Comparison of ENCODE assay signal across 8 cellular contexts in genomic region chr5:86679529-86679928, GRCh38.
DNase-seq lines count a peak whose midpoint lies in the region; ATAC-seq, FAIRE-seq and TF ChIP-seq lines count a peak whose summit lies in the region.

No MANE protein-coding gene starts in this region.

- H3K36me3 ChIP-seq in KMS-11 (ENCODE audit: insufficient read depth) (no peaks in the 10 kb centered on the region), endothelial cell of umbilical vein (ENCODE audit: control insufficient read depth in 2 of 2, extremely low read depth in 1 of 2, insufficient read depth in 2 of 2, low read length in 2 of 2) (no peaks in the 10 kb centered on the region), mucosa of descending colon (ENCODE audit: low read depth) (no peaks in the 10 kb centered on the region)

- no peaks in the 10 kb centered on the region for H3K9me3 ChIP-seq in endothelial cell of umbilical vein (replicated peaks; ENCODE audit: control insufficient read depth, insufficient read depth, low read length)
- H3K9me3 ChIP-seq in mucosa of descending colon, result no peaks in the 10 kb centered on the region

- no TSS peak for BruUV-seq in endothelial cell of umbilical vein (replicated peaks; lab: Mats Ljungman, UMichigan)

- POLR2A ChIA-PET in endothelial cell of umbilical vein (lab: Charles Lee), result no interaction called here

- no peaks in the 10 kb centered on the region for H3K9me1 ChIP-seq in endothelial cell of umbilical vein (replicated peaks; ENCODE audit: control insufficient read depth, extremely low read depth, insufficient read depth, low read length)

- H3K4me1 ChIP-seq in KMS-11 (ENCODE audit: low read depth, poor library complexity, severe bottlenecking) (no peaks in the 10 kb centered on the region), endothelial cell of umbilical vein (ENCODE audit: control insufficient read depth, extremely low read depth, insufficient read depth, low read length) (no peaks in the 10 kb centered on the region), mucosa of descending colon (ENCODE audit: low read depth) (no peaks in the 10 kb centered on the region)

- H4K20me1 ChIP-seq in KMS-11 (ENCODE audit: insufficient read depth) (no peaks in the 10 kb centered on the region), endothelial cell of umbilical vein (replicated peaks; ENCODE audit: control insufficient read depth, extremely low read depth, insufficient read depth, low read length) (no peaks in the 10 kb centered on the region)

- H3K9ac ChIP-seq in KMS-11 (no peak overlapping the region), endothelial cell of umbilical vein (replicated peaks; ENCODE audit: extremely low read depth, insufficient read depth, low read length) (no peak overlapping the region)

- H3K4me2 ChIP-seq in KMS-11 (no peak overlapping the region), endothelial cell of umbilical vein (ENCODE audit: insufficient read depth, low read length) (no peak overlapping the region)

- DNase-seq in DMS153 (lab: John Stamatoyannopoulos, UW) (peak; percentile 27), RPMI7951 (ENCODE audit: low read depth) (peak; percentile 35), endothelial cell of umbilical vein (ENCODE audit: low read depth, low spot score) (peak; percentile 87), mucosa of descending colon (peak in 1 of 3 donors; percentile 43)
- DNase-seq in effector CD4-positive, alpha-beta T cell, result no peak
- no peak for DNase-seq in stimulated activated CD4-positive, alpha-beta T cell treated with anti-CD3 and anti-CD28 coated beads, Interleukin-4, amount 100 ng/mL, for 1 hour

- H3K27ac ChIP-seq in KMS-11, result no peak overlapping the region
- no peak overlapping the region for H3K27ac ChIP-seq in endothelial cell of umbilical vein (ENCODE audit: insufficient read depth, low read depth, low read length)

- CTCF ChIA-PET in endothelial cell of umbilical vein (lab: Charles Lee), result interaction anchor here (0.7 to 1.1 kb wide), 3 partner anchors 288 to 1601 kb away, joined by 3 read pairs; no protein-coding TSS in a partner anchor

- H2AFZ ChIP-seq in KMS-11 (ENCODE audit: low read depth), result no peak overlapping the region
- H2AFZ ChIP-seq in endothelial cell of umbilical vein (ENCODE audit: low read depth, low read length), result no peak overlapping the region

- FAIRE-seq in endothelial cell of umbilical vein (lab: Jason Lieb, UNC), result peak; percentile 81

- no peak for TF ChIP-seq POLR2A in endothelial cell of umbilical vein (IDR thresholded peaks at IDR 0.05; ENCODE audit: low read depth, low read length)

- intact Hi-C loops in endothelial cell of umbilical vein (cut with micrococcal nuclease), result loop anchor here (5.0 kb wide), 1 partner anchor 333 kb away; no protein-coding TSS in a partner anchor
- intact Hi-C loops in mucosa of descending colon (cut with DNase I, micrococcal nuclease), result no loop called here

- dilution Hi-C loops in endothelial cell of umbilical vein (cut with MboI; ENCODE audit: extremely low pct_ligation_motif_present, low sequenced_read_pairs), result no loop called here

- H3K79me2 ChIP-seq in KMS-11 (ENCODE audit: insufficient read depth, low read depth), result no peaks in the 10 kb centered on the region
- H3K79me2 ChIP-seq in endothelial cell of umbilical vein (ENCODE audit: control insufficient read depth, insufficient read depth, low read length), result no peaks in the 10 kb centered on the region

- ATAC-seq in GM21529 (IDR thresholded peaks at IDR 0.05; ENCODE audit: unreplicated experiment) (peak; percentile 80), mucosa of descending colon (peak; percentile 84)

- peak; percentile 79 for TF ChIP-seq CTCF in KMS-11 (conservative IDR thresholded peaks at IDR 0.05; ENCODE audit: low read depth, low read length)
- peak; percentile 30 to 35 for TF ChIP-seq CTCF in endothelial cell of umbilical vein (IDR thresholded peaks at IDR 0.05; ENCODE audit: extremely low read depth in 1 of 2, insufficient read depth in 1 of 2, low read depth in 1 of 2, low read length in 2 of 2)
- no peak for TF ChIP-seq CTCF in mucosa of descending colon (IDR thresholded peaks at IDR 0.05)

- H3K4me3 ChIP-seq in KMS-11 (IDR thresholded peaks at IDR 0.05; ENCODE audit: insufficient read depth, low read depth, low read length) (no peak overlapping the region), endothelial cell of umbilical vein (replicated peaks in 1 of 3; ENCODE audit: insufficient read depth in 1 of 3, low read depth in 1 of 3, low read length in 3 of 3) (no peak overlapping the region), mucosa of descending colon (no peak overlapping the region)

- no peaks in the 10 kb centered on the region for H3K27me3 ChIP-seq in KMS-11 (ENCODE audit: insufficient read depth, low read depth)
- no peaks in the 10 kb centered on the region for H3K27me3 ChIP-seq in endothelial cell of umbilical vein (ENCODE audit: control insufficient read depth in 2 of 2, insufficient read depth in 2 of 2, low read length in 2 of 2)

TF ChIP-seq in endothelial cell of umbilical vein, 7 proteins besides CTCF, POLR2A, EP300 and RAD21:
- TF ChIP-seq GATA2 (IDR thresholded peaks at IDR 0.05; ENCODE audit: insufficient read depth, insufficient read length, low read depth, low read length) (no peak), FOS (IDR thresholded peaks at IDR 0.05; ENCODE audit: borderline replicate concordance, insufficient read depth, low read length) (no peak), POLR2AphosphoS5 (IDR thresholded peaks at IDR 0.05; ENCODE audit: insufficient read depth, low read depth, low read length) (no peak), JUN (IDR thresholded peaks at IDR 0.05; ENCODE audit: borderline replicate concordance, insufficient read depth, insufficient read length, low read depth) (peak; percentile 1)

Comparison
In these comparisons a context has a peak if more than half of its experiments do, and no peak if none do; other contexts are left out.
1. DNase-seq: peak in DMS153 (single experiment), RPMI7951 (single experiment) and endothelial cell of umbilical vein (single experiment); none in effector CD4-positive, alpha-beta T cell (single experiment) and stimulated activated CD4-positive, alpha-beta T cell treated with anti-CD3 and anti-CD28 coated beads, Interleukin-4, amount 100 ng/mL, for 1 hour (single experiment).